Comparison of ENCODE assay signal across 12 cellular contexts in genomic region chr22:39524753-39525657, GRCh38. TPM values are rescaled to one million over a fixed set of nuclear protein-coding genes. Genes with fewer than 3 reads are reported as not detected.
DNase-seq lines count a peak whose midpoint lies in the region; ATAC-seq and TF ChIP-seq lines count a peak whose summit lies in the region.
"Had no signal": no experiment of that assay in that cellular context is flagged by ENCODE, and none has a peak within 500 bp of the region (broad histone marks: within the 10 kb centered on the region; RNA-seq: fewer than 3 reads in every experiment).

No MANE protein-coding gene starts in this region.

- peak overlapping the region; percentile 71 for H3K27ac Mint-ChIP-seq in Calu3 (ENCODE audit: unreplicated experiment)
- H3K27ac Mint-ChIP-seq in IgD-negative memory B cell: peak overlapping the region; percentile 73 to 90 (median 81)
- peak overlapping the region; percentile 90 for H3K27ac Mint-ChIP-seq in activated naive CD8-positive, alpha-beta T cell

- peak overlapping the region; percentile 37 for H3K4me3 Mint-ChIP-seq in Calu3 (ENCODE audit: low read depth, unreplicated experiment)
- H3K4me3 Mint-ChIP-seq in IgD-negative memory B cell: peak overlapping the region in 3 of 4 donors; percentile 13 to 84 (median 84)
- peak overlapping the region; percentile 63 for H3K4me3 Mint-ChIP-seq in activated naive CD8-positive, alpha-beta T cell

- H3K27me3 Mint-ChIP-seq in Calu3 (ENCODE audit: unreplicated experiment) (no peaks in the 10 kb centered on the region), IgD-negative memory B cell (no peaks in the 10 kb centered on the region)
- H3K27me3 Mint-ChIP-seq in activated naive CD8-positive, alpha-beta T cell: no peaks in the 10 kb centered on the region

- H2AFZ ChIP-seq in neural cell (ENCODE audit: low read depth, low read length): no peak overlapping the region

- TF ChIP-seq CTCF in Calu3 (IDR thresholded peaks at IDR 0.05; ENCODE audit: unreplicated experiment) (no peak), neural cell (IDR thresholded peaks at IDR 0.05; ENCODE audit: poor library complexity, severe bottlenecking) (no peak)

- peaks cover 4% of the 10 kb centered on the region for H3K36me3 ChIP-seq in neural cell (ENCODE audit: insufficient read depth, low read length)

- H3K27ac ChIP-seq in neural cell (ENCODE audit: low read length): no peak overlapping the region

- H3K9me3 Mint-ChIP-seq in Calu3 (ENCODE audit: low read depth, unreplicated experiment) (no peaks in the 10 kb centered on the region), IgD-negative memory B cell (peaks cover 0 to 1% (median 0%) of the 10 kb centered on the region in 3 donors)
- no peaks in the 10 kb centered on the region for H3K9me3 Mint-ChIP-seq in activated naive CD8-positive, alpha-beta T cell (ENCODE audit: low read depth)

- peaks cover 37% of the 10 kb centered on the region for H4K20me1 ChIP-seq in neural cell (ENCODE audit: insufficient read depth)

- H3K9me2 ChIP-seq in neural cell (ENCODE audit: insufficient read depth, low read length): no peaks in the 10 kb centered on the region

- no peak for ATAC-seq in HG03095 (IDR thresholded peaks at IDR 0.05; ENCODE audit: unreplicated experiment)
- no peak for ATAC-seq in HG02759 (IDR thresholded peaks at IDR 0.05; ENCODE audit: unreplicated experiment)

- TF ChIP-seq RAD21 in neural cell (conservative IDR thresholded peaks at IDR 0.05): no peak

- DNase-seq in Calu3 (no peak), NCI-H1436 treated with DMSO at 0.1 percent for 48 hours (lab: John Stamatoyannopoulos, UW) (no peak), DMS153 treated with DMSO at 0.1 percent for 48 hours (lab: John Stamatoyannopoulos, UW; ENCODE audit: unreplicated experiment) (no peak)
- DNase-seq: caudate nucleus; islet precursor cell; stimulated activated CD4-positive, alpha-beta T cell treated with anti-CD3 and anti-CD28 coated beads, Interleukin-4, amount 100 ng/mL, for 1 hour had no signal

- H3K4me2 ChIP-seq in neural cell (ENCODE audit: low read length): no peak overlapping the region

- intact Hi-C loops in Calu3 (cut with micrococcal nuclease; ENCODE audit: unreplicated experiment): loop anchor here (10.0 kb wide), 1 partner anchor 210 kb away; the partner anchor contains the start of gene RPL3

- no TSS peak for BruUV-seq in Calu3 (replicated peaks; lab: Mats Ljungman, UMichigan)

- H3K79me2 ChIP-seq in neural cell (replicated peaks; ENCODE audit: insufficient read depth, low read length): peaks cover 59% of the 10 kb centered on the region

- no peaks in the 10 kb centered on the region for H3K9me3 ChIP-seq in neural cell (ENCODE audit: low read length)

- no peak overlapping the region for H3K9ac ChIP-seq in neural cell (ENCODE audit: low read length)

- no peaks in the 10 kb centered on the region for H3F3A ChIP-seq in neural cell (ENCODE audit: insufficient read depth, low read length, poor library complexity, severe bottlenecking)

- H3K4me1 Mint-ChIP-seq in Calu3 (ENCODE audit: low read depth, unreplicated experiment) (peaks cover 53% of the 10 kb centered on the region), IgD-negative memory B cell (peaks cover 53 to 65% (median 54%) of the 10 kb centered on the region in 3 donors)
- peaks cover 67% of the 10 kb centered on the region for H3K4me1 Mint-ChIP-seq in activated naive CD8-positive, alpha-beta T cell (ENCODE audit: low read depth)

- CTCF ChIA-PET in Calu3 (lab: Charles Lee): no interaction called here

- peak overlapping the region; percentile 45 for H3K4me3 ChIP-seq in neural cell (ENCODE audit: low read length)

- no peak for TF ChIP-seq EP300 in neural cell (conservative IDR thresholded peaks at IDR 0.05; ENCODE audit: poor library complexity, severe bottlenecking)

- no peaks in the 10 kb centered on the region for H3K27me3 ChIP-seq in neural cell (ENCODE audit: insufficient read depth, low read depth, low read length)

- H3K36me3 Mint-ChIP-seq in Calu3 (ENCODE audit: insufficient read depth, unreplicated experiment) (peaks cover 95% of the 10 kb centered on the region), IgD-negative memory B cell (peaks cover 9% of the 10 kb centered on the region)
- peaks cover 21% of the 10 kb centered on the region for H3K36me3 Mint-ChIP-seq in activated naive CD8-positive, alpha-beta T cell

TF ChIP-seq in neural cell, 6 proteins besides CTCF, POLR2A, EP300 and RAD21:
- no peak for TF ChIP-seq MXI1 (conservative IDR thresholded peaks at IDR 0.05; ENCODE audit: poor library complexity, severe bottlenecking)
- no peak for TF ChIP-seq TAF1 (IDR thresholded peaks at IDR 0.05; ENCODE audit: low read depth)
- no peak for TF ChIP-seq REST (IDR thresholded peaks at IDR 0.05; ENCODE audit: borderline replicate concordance)
- no peak for TF ChIP-seq EZH2 (IDR thresholded peaks at IDR 0.05; ENCODE audit: borderline replicate concordance, insufficient read depth, low read length, poor library complexity, severe bottlenecking)
- no peak for TF ChIP-seq SMC3 (conservative IDR thresholded peaks at IDR 0.05; ENCODE audit: poor library complexity)
- no peak for TF ChIP-seq POLR2AphosphoS5 (IDR thresholded peaks at IDR 0.05)

RNA-seq across cellular contexts. Expression of gene ATF4, which starts 4.6 kb away (rescaled TPM):
- total RNA-seq in Calu3 (2022): 294 and 372 TPM in 2 replicates
- polyA plus RNA-seq in IgD-negative memory B cell (186 TPM), neural cell (394 and 399 TPM in 2 replicates)
- 103 and 121 TPM in 2 replicates for polyA minus RNA-seq in neural cell

RNA-seq across cellular contexts. Expression of gene RPS19BP1, which starts 7.5 kb away (rescaled TPM):
- total RNA-seq in Calu3 (2022): 82.9 and 87.7 TPM in 2 replicates
- polyA plus RNA-seq in IgD-negative memory B cell (156 TPM), neural cell (154 and 164 TPM in 2 replicates)
- polyA minus RNA-seq in neural cell: 51.9 and 59.6 TPM in 2 replicates

RNA-seq across cellular contexts. Expression of gene MIEF1, which starts 22.9 kb away (rescaled TPM):
- 39.2 and 44.3 TPM in 2 replicates for total RNA-seq in Calu3 (2022)
- 24.8 TPM for polyA plus RNA-seq in IgD-negative memory B cell
- 15.3 and 19.8 TPM in 2 replicates for polyA plus RNA-seq in neural cell
- polyA minus RNA-seq in neural cell: 32.1 and 36.5 TPM in 2 replicates

RNA-seq across cellular contexts. Expression of gene CACNA1I, which starts 45.5 kb away (rescaled TPM):
- 0.05 and 0.07 TPM in 2 replicates for total RNA-seq in Calu3 (2022)
- polyA plus RNA-seq in IgD-negative memory B cell (0.04 TPM), neural cell (1.9 and 2.6 TPM in 2 replicates)
- 2.8 and 3.2 TPM in 2 replicates for polyA minus RNA-seq in neural cell
- total RNA-seq: SK-MEL-5 had no signal
